ENCODE assay signal across 9 cellular contexts in the genomic region with DNA sequence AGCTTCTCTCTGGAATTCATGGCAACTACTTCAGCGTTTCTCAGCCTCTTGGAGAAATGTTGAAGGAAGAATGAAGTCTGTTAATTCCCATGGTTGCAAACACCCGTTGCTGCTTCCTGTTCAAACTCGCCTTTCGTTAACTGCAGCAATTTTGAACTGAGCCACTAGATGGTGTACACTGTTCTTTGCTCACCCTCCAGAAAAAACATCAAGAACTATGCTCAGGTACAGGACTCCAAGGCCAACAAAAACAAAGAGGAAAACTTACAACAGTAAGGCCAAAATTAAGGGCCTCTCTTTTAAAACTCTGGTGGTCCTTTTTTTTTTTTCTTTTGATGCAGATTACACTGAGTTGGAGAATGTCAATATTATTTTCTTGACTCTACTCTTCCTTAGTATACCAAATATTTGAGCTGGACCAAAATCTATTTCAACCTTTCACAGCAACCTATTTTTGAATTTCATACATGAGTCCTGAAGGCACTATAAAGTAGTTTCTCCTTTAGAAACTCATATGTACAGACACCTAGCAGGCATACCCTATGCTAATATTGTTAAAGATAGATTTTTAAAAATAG. TPM values are rescaled to one million over a fixed set of nuclear protein-coding genes. Genes with fewer than 3 reads are reported as not detected.
DNase-seq lines count a peak whose midpoint lies in the region; ATAC-seq and TF ChIP-seq lines count a peak whose summit lies in the region.
"Had no signal": no experiment of that assay in that cellular context is flagged by ENCODE, and none has a peak within 500 bp of the region (broad histone marks: within the 10 kb centered on the region; RNA-seq: fewer than 3 reads in every experiment).

No MANE protein-coding gene starts in this region.

- no peak overlapping the region for H3K4me3 Mint-ChIP-seq in CD14-positive monocyte
- no peak overlapping the region for H3K4me3 Mint-ChIP-seq in naive B cell
- H3K4me3 Mint-ChIP-seq: T-helper 1 cell treated with Interleukin-12 subunit alpha and Interleukin-12 subunit beta and Interleukin-4 antibody, amounts not matched to agents 30 μg/mL and 1 μg/mL, for 36 hours had no signal

- H3K36me3 ChIP-seq in SK-N-MC (ENCODE audit: insufficient read depth, low read length) = no peaks in the 10 kb centered on the region

- DNase-seq in CD14-positive monocyte (ENCODE audit: low spot score) (no peak), NCI-H1417 (lab: John Stamatoyannopoulos, UW) (peak; percentile 60 to 95 (median 72)), SK-N-MC (ENCODE audit: low read depth, low spot score) (peak; percentile 52), naive B cell (peak; percentile 59)
- no peak for DNase-seq in activated effector memory CD4-positive, alpha-beta T cell treated with anti-CD3 and anti-CD28 coated beads, Interleukin-2, amount 50 U/mL, for 16 hours

- H3K27ac Mint-ChIP-seq in CD14-positive monocyte = no peak overlapping the region
- H3K27ac Mint-ChIP-seq in naive B cell = peak overlapping the region in 1 of 6 donors; percentile 18
- H3K27ac Mint-ChIP-seq: T-helper 1 cell treated with Interleukin-12 subunit alpha and Interleukin-12 subunit beta and Interleukin-4 antibody, amounts not matched to agents 30 μg/mL and 1 μg/mL, for 36 hours had no signal

- H3K9ac ChIP-seq in SK-N-MC (ENCODE audit: insufficient read length) = peak overlapping the region; percentile 5

- H3K9me3 Mint-ChIP-seq in CD14-positive monocyte (no peaks in the 10 kb centered on the region), naive B cell (no peaks in the 10 kb centered on the region)
- H3K9me3 Mint-ChIP-seq: T-helper 1 cell treated with Interleukin-12 subunit alpha and Interleukin-12 subunit beta and Interleukin-4 antibody, amounts not matched to agents 30 μg/mL and 1 μg/mL, for 36 hours had no signal

- ATAC-seq in GM18858 (IDR thresholded peaks at IDR 0.05; ENCODE audit: unreplicated experiment) = peak; percentile 98
- peak; percentile 100 for ATAC-seq in HG02885 (IDR thresholded peaks at IDR 0.05; ENCODE audit: poor library complexity, unreplicated experiment)
- ATAC-seq in esophagus mucosa = peak; percentile 87
- peak; percentile 84 to 94 for ATAC-seq in naive B cell (ENCODE audit: low read depth in 2 of 2)

- no peaks in the 10 kb centered on the region for H3K27me3 Mint-ChIP-seq in CD14-positive monocyte (ENCODE audit: low read depth in 3 of 3)
- no peaks in the 10 kb centered on the region for H3K27me3 Mint-ChIP-seq in naive B cell

- TF ChIP-seq CTCF in CD14-positive monocyte (IDR thresholded peaks at IDR 0.05) = peak; percentile 42

- no peaks in the 10 kb centered on the region for H3K9me3 ChIP-seq in SK-N-MC (ENCODE audit: low read depth, low read length)

- H3K4me1 Mint-ChIP-seq in CD14-positive monocyte = no peaks in the 10 kb centered on the region
- peaks cover 5 to 17% (median 8%) of the 10 kb centered on the region in 3 donors for H3K4me1 Mint-ChIP-seq in naive B cell

- peak overlapping the region; percentile 79 for H3K27ac ChIP-seq in SK-N-MC

- H3K4me3 ChIP-seq in SK-N-MC = peak overlapping the region; percentile 62

- intact Hi-C loops in CD14-positive monocyte (cut with micrococcal nuclease) = no loop called here

- no peaks in the 10 kb centered on the region for H3K36me3 Mint-ChIP-seq in CD14-positive monocyte
- H3K36me3 Mint-ChIP-seq in naive B cell = peaks cover 0 to 2% of the 10 kb centered on the region in 2 donors

RNA-seq across cellular contexts. Expression of a gene that starts 58.2 kb away (rescaled TPM):
- polyA plus RNA-seq in CD14-positive monocyte (not detected), naive B cell (ENCODE audit: low read depth in 6 of 6) (10 to 100 TPM; 15.4 to 33.2 (median 21.1) TPM)
- total RNA-seq in esophagus mucosa = 0.16 TPM

Comparison
In these comparisons a context has a peak if more than half of its experiments do, and no peak if none do; other contexts are left out.
1. DNase-seq: peak in NCI-H1417 (3 of 3), SK-N-MC (single experiment) and naive B cell (single experiment); none in CD14-positive monocyte (single experiment) and activated effector memory CD4-positive, alpha-beta T cell treated with anti-CD3 and anti-CD28 coated beads, Interleukin-2, amount 50 U/mL, for 16 hours (single experiment).
2. RNA of a gene that starts 58.2 kb away (polyA plus RNA-seq): 15.4 to 33.2 TPM in naive B cell; not detected in CD14-positive monocyte; every median in the first group is over 10 times any median in the second.
3. Peak in every context shown above with its lines, with median percentiles within 50 percentile points of each other: ATAC-seq.